8 cellular contexts compared by ENCODE assay signal in the genomic region with DNA sequence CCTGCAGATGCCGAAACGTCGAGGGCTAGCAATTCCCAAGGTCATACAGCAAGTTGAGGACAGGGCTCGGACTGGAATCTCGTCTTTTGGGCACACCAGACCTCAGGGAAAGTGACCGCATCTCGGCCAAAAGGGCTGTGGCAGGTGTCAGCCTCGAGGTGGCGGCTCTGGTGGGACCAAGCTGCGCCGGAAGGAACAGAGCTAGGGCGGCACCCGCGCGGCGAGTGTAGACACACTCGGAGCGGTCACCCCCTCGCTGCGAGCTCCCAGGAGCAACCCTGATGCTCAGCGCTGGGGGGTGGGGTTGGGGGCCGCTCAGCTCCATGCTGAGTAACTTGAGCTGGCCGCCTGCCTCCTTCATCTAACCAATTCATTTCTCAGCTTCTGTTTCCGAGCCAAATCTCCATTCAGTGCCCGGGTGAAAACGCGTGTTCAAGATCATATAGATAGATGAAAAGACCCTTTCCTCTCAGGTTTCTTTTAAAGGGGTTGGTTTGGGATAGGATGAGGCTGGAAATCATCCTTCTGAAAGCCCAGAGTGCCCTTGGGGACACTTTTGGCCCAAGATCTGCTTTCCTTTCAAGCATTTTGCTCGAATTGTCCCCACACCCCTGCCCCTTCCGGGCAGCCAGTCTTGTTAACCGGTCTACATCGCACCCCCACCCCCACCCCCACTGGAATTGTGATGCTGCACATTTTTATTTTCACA. TPM values are rescaled to one million over a fixed set of nuclear protein-coding genes. Genes with fewer than 3 reads are reported as not detected.
DNase-seq lines count a peak whose midpoint lies in the region; ATAC-seq lines count a peak whose summit lies in the region.

No MANE protein-coding gene starts in this region.

- H2AK5ac ChIP-seq in trophoblast cell (ENCODE audit: low read length): no peak overlapping the region

- peaks cover 15% of the 10 kb centered on the region for H3K79me2 ChIP-seq in trophoblast cell (ENCODE audit: control insufficient read depth, insufficient read depth, low read length, poor library complexity)

- H3K4me2 ChIP-seq in trophoblast cell (ENCODE audit: low read length): peak overlapping the region; percentile 68

- peaks cover 5% of the 10 kb centered on the region for H3K9me3 ChIP-seq in trophoblast cell (ENCODE audit: insufficient read depth, low read depth, low read length)
- H3K9me3 ChIP-seq in MG63: no peaks in the 10 kb centered on the region

- no peak overlapping the region for H4K8ac ChIP-seq in trophoblast cell (ENCODE audit: low read depth, low read length)

- DNase-seq in activated CD4-positive, alpha-beta T cell treated with anti-CD3 and anti-CD28 coated beads, Interleukin-2, amount 10 ng/mL, durations not matched to agents 24 days and 14 days: peak; percentile 78
- DNase-seq in activated CD4-positive, alpha-beta T cell treated with anti-CD3 and anti-CD28 coated beads, Interleukin-2, amount 50 U/mL, for 1 hour: no peak
- peak; percentile 63 for DNase-seq in NCI-H526 treated with DMSO at 0.1 percent for 48 hours (lab: John Stamatoyannopoulos, UW)
- DNase-seq in trophoblast cell: peak in 1 of 2 donors; percentile 17
- DNase-seq in putamen (ENCODE audit: low spot score): no peak
- DNase-seq in MG63: no peak

- H3K14ac ChIP-seq in trophoblast cell (ENCODE audit: low read length): no peak overlapping the region

- H3K36me3 ChIP-seq in trophoblast cell (ENCODE audit: control insufficient read depth in 1 of 2, insufficient read depth in 2 of 2, low read length in 2 of 2) (no peaks in the 10 kb centered on the region), MG63 (no peaks in the 10 kb centered on the region)

- H3K27ac ChIP-seq in cingulate gyrus (ENCODE audit: low read depth, low read length) (peak overlapping the region; percentile 47), trophoblast cell (ENCODE audit: low read depth, low read length) (no peak overlapping the region)

- H3K4me3 Mint-ChIP-seq in activated CD4-positive, alpha-beta T cell treated with anti-CD3 and anti-CD28 coated beads, Interleukin-2, amount 10 ng/mL, durations not matched to agents 24 days and 14 days: peak overlapping the region; percentile 85

- peaks cover 49% of the 10 kb centered on the region for H3K27me3 ChIP-seq in trophoblast cell (ENCODE audit: insufficient read depth, low read length)
- H3K27me3 ChIP-seq in MG63: peaks cover 6% of the 10 kb centered on the region

- WGBS in trophoblast cell (ENCODE audit: extremely low coverage, insufficient coverage, insufficient read length): no CpG with 5 or more reads among the region's 31 CpGs

- H3K4ac ChIP-seq in trophoblast cell (ENCODE audit: low read depth, low read length): no peak overlapping the region

- H3K23ac ChIP-seq in trophoblast cell (ENCODE audit: low read length): no peak overlapping the region

- no peak overlapping the region for H4K91ac ChIP-seq in trophoblast cell (ENCODE audit: low read depth, low read length)

- H3K27me3 Mint-ChIP-seq in activated CD4-positive, alpha-beta T cell treated with anti-CD3 and anti-CD28 coated beads, Interleukin-2, amount 10 ng/mL, durations not matched to agents 24 days and 14 days: peaks cover 78% of the 10 kb centered on the region

- no peak overlapping the region for H2AFZ ChIP-seq in trophoblast cell (ENCODE audit: insufficient read depth, low read length, poor library complexity)

- H3K4me1 ChIP-seq in trophoblast cell (ENCODE audit: control insufficient read depth in 1 of 2, insufficient read depth in 2 of 2, low read length in 2 of 2): peaks cover 24 to 39% of the 10 kb centered on the region in 2 experiments

- peaks cover 5% of the 10 kb centered on the region for H3K36me3 Mint-ChIP-seq in activated CD4-positive, alpha-beta T cell treated with anti-CD3 and anti-CD28 coated beads, Interleukin-2, amount 10 ng/mL, durations not matched to agents 24 days and 14 days (ENCODE audit: low read depth)

- no peak overlapping the region for H3K18ac ChIP-seq in trophoblast cell (ENCODE audit: low read length)

- H2BK5ac ChIP-seq in trophoblast cell (ENCODE audit: low read depth, low read length, poor library complexity): no peak overlapping the region

- H2BK12ac ChIP-seq in trophoblast cell (ENCODE audit: low read length): no peak overlapping the region

- no peak overlapping the region for H2BK120ac ChIP-seq in trophoblast cell (ENCODE audit: insufficient read depth, low read length, poor library complexity)

- peaks cover 26% of the 10 kb centered on the region for H3K4me1 Mint-ChIP-seq in activated CD4-positive, alpha-beta T cell treated with anti-CD3 and anti-CD28 coated beads, Interleukin-2, amount 10 ng/mL, durations not matched to agents 24 days and 14 days

- H4K12ac ChIP-seq in trophoblast cell (ENCODE audit: low read depth, low read length): no peak overlapping the region

- H3K9me3 Mint-ChIP-seq in activated CD4-positive, alpha-beta T cell treated with anti-CD3 and anti-CD28 coated beads, Interleukin-2, amount 10 ng/mL, durations not matched to agents 24 days and 14 days: no peaks in the 10 kb centered on the region

- no peak overlapping the region for H3K27ac Mint-ChIP-seq in activated CD4-positive, alpha-beta T cell treated with anti-CD3 and anti-CD28 coated beads, Interleukin-2, amount 10 ng/mL, durations not matched to agents 24 days and 14 days

- ATAC-seq in HG03439 (IDR thresholded peaks at IDR 0.05; ENCODE audit: unreplicated experiment): no peak

- no peak overlapping the region for H3K9ac ChIP-seq in trophoblast cell (ENCODE audit: low read length)

- peaks cover 18% of the 10 kb centered on the region for H3K79me1 ChIP-seq in trophoblast cell (ENCODE audit: low read length)

- H3K4me3 ChIP-seq in trophoblast cell (ENCODE audit: low read depth, low read length): no peak overlapping the region
- H3K4me3 ChIP-seq in MG63: no peak overlapping the region

- intact Hi-C loops in activated CD4-positive, alpha-beta T cell treated with anti-CD3 and anti-CD28 coated beads, Interleukin-2, amount 10 ng/mL, durations not matched to agents 24 days and 14 days (cut with micrococcal nuclease): loop anchor here (2.0 to 10.0 kb wide), 5 partner anchors 21 to 1845 kb away; a partner anchor contains a TSS

RNA-seq across cellular contexts. Expression of a gene that starts 2.3 kb away (rescaled TPM):
- 0.12 TPM in 1 of 2 replicates, not detected in the other for total RNA-seq in activated CD4-positive, alpha-beta T cell treated with anti-CD3 and anti-CD28 coated beads, Interleukin-2, amount 10 ng/mL, durations not matched to agents 24 days and 14 days
- polyA plus RNA-seq in trophoblast cell (2013): 139 and 141 TPM in 2 replicates
- total RNA-seq in MG63 (2014; rRNA removed; shearing (Covaris generic); ENCODE audit: low replicate concordance): 8.6 and 27.6 TPM in 2 replicates

RNA-seq across cellular contexts. Expression of a gene that starts 29.0 kb away (rescaled TPM):
- total RNA-seq in activated CD4-positive, alpha-beta T cell treated with anti-CD3 and anti-CD28 coated beads, Interleukin-2, amount 10 ng/mL, durations not matched to agents 24 days and 14 days: 33.4 and 35.6 TPM in 2 replicates
- 9.7 and 10.5 TPM in 2 replicates for polyA plus RNA-seq in trophoblast cell (2013)
- total RNA-seq in MG63 (2014; rRNA removed; shearing (Covaris generic); ENCODE audit: low replicate concordance): 28.6 and 36.9 TPM in 2 replicates

Comparison
In these comparisons a context has a peak if more than half of its experiments do, and no peak if none do; other contexts are left out.
1. DNase-seq: peak in activated CD4-positive, alpha-beta T cell treated with anti-CD3 and anti-CD28 coated beads, Interleukin-2, amount 10 ng/mL, durations not matched to agents 24 days and 14 days (single experiment) and NCI-H526 treated with DMSO at 0.1 percent for 48 hours (single experiment); none in activated CD4-positive, alpha-beta T cell treated with anti-CD3 and anti-CD28 coated beads, Interleukin-2, amount 50 U/mL, for 1 hour (single experiment), putamen (single experiment) and MG63 (single experiment).